ENCODE assay signal across 14 cellular contexts in the genomic region with DNA sequence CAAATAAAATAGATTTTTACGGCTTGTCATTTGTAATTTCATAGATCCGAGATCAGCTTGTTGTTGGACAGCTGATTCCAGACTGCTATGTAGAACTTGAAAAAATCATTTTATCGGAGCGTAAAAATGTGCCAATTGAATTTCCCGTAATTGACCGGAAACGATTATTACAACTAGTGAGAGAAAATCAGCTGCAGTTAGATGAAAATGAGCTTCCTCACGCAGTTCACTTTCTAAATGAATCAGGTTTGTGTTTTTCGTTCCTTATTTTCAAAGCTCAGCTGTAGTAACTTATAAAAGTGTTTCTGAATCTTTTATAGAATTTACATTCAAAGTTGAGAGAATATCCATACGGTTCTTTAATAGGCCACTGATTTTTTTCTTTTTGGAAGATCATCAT.
DNase-seq lines count a peak whose midpoint lies in the region; ATAC-seq and TF ChIP-seq lines count a peak whose summit lies in the region.
"Had no signal": no experiment of that assay in that cellular context is flagged by ENCODE, and none has a peak within 500 bp of the region (broad histone marks: within the 10 kb centered on the region; RNA-seq: fewer than 3 reads in every experiment).

No MANE protein-coding gene starts in this region.

- TF ChIP-seq CTCF in OCI-LY7 (conservative IDR thresholded peaks at IDR 0.05; ENCODE audit: low read length): no peak

- DNase-seq in OCI-LY7 (ENCODE audit: low spot score) (peak; percentile 53), G401 (ENCODE audit: low spot score) (no peak), GM03348 (ENCODE audit: low spot score) (no peak), cerebellar cortex (ENCODE audit: low spot score) (no peak), SIG-M5 treated with dmso at 0.1 percent for 504 hours (lab: John Stamatoyannopoulos, UW; ENCODE audit: unreplicated experiment) (no peak)
- DNase-seq: effector memory CD8-positive, alpha-beta T cell; NCI-H748 treated with DMSO at 0.1 percent for 48 hours; retina; T-helper 17 cell; upper lobe of left lung had no signal

- POLR2A ChIA-PET in OCI-LY7 (lab: Charles Lee): interaction anchor here (0.6 to 1.8 kb wide), 17 partner anchors 10 to 309 kb away, joined by 3 to 15 read pairs (median 3); no protein-coding TSS in a partner anchor

- in situ Hi-C loops in G401 (cut with HindIII; ENCODE audit: low sequenced_read_pairs): no loop called here

- H3K27ac ChIP-seq in OCI-LY7 (ENCODE audit: low read depth, low read length, poor library complexity, severe bottlenecking): peak overlapping the region; percentile 35
- H3K27ac ChIP-seq: BLaER1 treated with 17β-estradiol and CSF1 and Interleukin-3, amounts not matched to agents 10 nM and 100 nM; upper lobe of left lung had no signal

- no peaks in the 10 kb centered on the region for H4K20me1 ChIP-seq in OCI-LY7 (ENCODE audit: insufficient read depth, low read length)
- H4K20me1 ChIP-seq: BLaER1 treated with 17β-estradiol and CSF1 and Interleukin-3, amounts not matched to agents 10 nM and 100 nM had no signal

- intact Hi-C loops in OCI-LY7 (cut with micrococcal nuclease; ENCODE audit: unreplicated experiment): loop anchor here (1.0 to 5.0 kb wide), 5 partner anchors 52 to 303 kb away; a partner anchor contains a TSS

- ATAC-seq in GM18505 (IDR thresholded peaks at IDR 0.05; ENCODE audit: unreplicated experiment) (peak; percentile 75), GM21515 (IDR thresholded peaks at IDR 0.05; ENCODE audit: unreplicated experiment) (peak; percentile 75), HG03064 (IDR thresholded peaks at IDR 0.05; ENCODE audit: low read depth, unreplicated experiment) (peak; percentile 87)
- ATAC-seq: effector memory CD8-positive, alpha-beta T cell; T-helper 17 cell had no signal

- no peaks in the 10 kb centered on the region for H3K9me3 ChIP-seq in OCI-LY7 (ENCODE audit: low read length)
- H3K9me3 ChIP-seq: BLaER1 treated with 17β-estradiol and CSF1 and Interleukin-3, amounts not matched to agents 10 nM and 100 nM; upper lobe of left lung had no signal

- peak overlapping the region; percentile 50 for H3K4me2 ChIP-seq in OCI-LY7 (ENCODE audit: low read length)
- H3K4me2 ChIP-seq: BLaER1 treated with 17β-estradiol and CSF1 and Interleukin-3, amounts not matched to agents 10 nM and 100 nM had no signal

- no peaks in the 10 kb centered on the region for H3K79me2 ChIP-seq in OCI-LY7 (ENCODE audit: insufficient read depth, low read depth, low read length)

- no peaks in the 10 kb centered on the region for H3K9me2 ChIP-seq in OCI-LY7 (ENCODE audit: insufficient read depth, low read length)

- CTCF ChIA-PET in OCI-LY7 (lab: Charles Lee; ENCODE audit: unreplicated experiment): interaction anchor here (0.7 to 1.1 kb wide), 2 partner anchors 82 to 89 kb away, joined by 3 read pairs; a partner anchor contains a TSS

- H2AFZ ChIP-seq in OCI-LY7 (ENCODE audit: low read length): peak overlapping the region; percentile 59; the same call in 1 of the 2 replicates

- peaks cover 36% of the 10 kb centered on the region for H3K4me1 ChIP-seq in OCI-LY7 (ENCODE audit: insufficient read depth, low read length, poor library complexity, severe bottlenecking)
- H3K4me1 ChIP-seq: BLaER1 treated with 17β-estradiol and CSF1 and Interleukin-3, amounts not matched to agents 10 nM and 100 nM; upper lobe of left lung had no signal

- H3K36me3 ChIP-seq in OCI-LY7 (ENCODE audit: insufficient read depth, low read length): peaks cover 31% of the 10 kb centered on the region
- H3K36me3 ChIP-seq: BLaER1 treated with 17β-estradiol and CSF1 and Interleukin-3, amounts not matched to agents 10 nM and 100 nM had no signal

- BruUV-seq in OCI-LY7 (replicated peaks; lab: Mats Ljungman, UMichigan): no TSS peak

- no peak for TF ChIP-seq POLR2A in GM18505 (IDR thresholded peaks at IDR 0.05; ENCODE audit: borderline replicate concordance, extremely low read depth, insufficient read depth, insufficient read length)

- H3K4me3 ChIP-seq in OCI-LY7 (ENCODE audit: low read depth, low read length, poor library complexity, severe bottlenecking): peak overlapping the region; percentile 40
- H3K4me3 ChIP-seq: BLaER1 treated with 17β-estradiol and CSF1 and Interleukin-3, amounts not matched to agents 10 nM and 100 nM; upper lobe of left lung had no signal
